Comparison of ENCODE assay signal across 22 cellular contexts in the genomic region with DNA sequence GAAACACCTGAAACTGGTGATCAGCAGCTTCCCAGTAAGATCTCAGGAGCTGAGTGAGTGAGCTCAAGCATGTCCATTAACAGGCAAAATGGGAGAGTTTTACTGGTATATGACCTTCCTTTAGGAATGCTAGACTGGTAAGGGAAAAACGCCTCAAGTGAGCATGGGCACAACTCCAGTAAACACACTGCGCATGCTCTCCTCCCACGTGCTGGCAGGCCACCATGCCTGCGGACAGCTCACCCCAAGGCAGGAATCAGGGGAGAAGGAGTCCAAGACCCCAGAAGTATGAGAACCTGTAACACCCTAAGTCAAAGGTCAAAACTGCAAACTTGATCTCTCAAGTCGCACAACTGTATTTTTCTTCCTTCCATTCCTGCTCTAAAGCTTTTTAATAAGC.
"Had no signal": no experiment of that assay in that cellular context is flagged by ENCODE, and none has a peak within 500 bp of the region (broad histone marks: within the 10 kb centered on the region; RNA-seq: fewer than 3 reads in every experiment).

No MANE protein-coding gene starts in this region.

- DNase-seq: activated CD4-positive, alpha-beta memory T cell treated with anti-CD3 and anti-CD28 coated beads, Interleukin-2, amount 10 ng/mL, durations not matched to agents 7 days and 5 days; activated CD4-positive, alpha-beta T cell treated with anti-CD3 and anti-CD28 coated beads, Interleukin-2, amount 10 ng/mL, durations not matched to agents 24 days and 14 days; activated CD8-positive, alpha-beta memory T cell treated with anti-CD3 and anti-CD28 coated beads, Interleukin-2, amount 10 ng/mL, durations not matched to agents 7 days and 5 days; activated gamma-delta T cell; activated naive CD4-positive, alpha-beta T cell treated with anti-CD3 and anti-CD28 coated beads, Interleukin-2, amount 50 U/mL, for 16 hours; activated naive CD8-positive, alpha-beta T cell treated with anti-CD3 and anti-CD28 coated beads, Interleukin-2, amount 50 U/mL, for 24 hours; activated T-cell treated with anti-CD3 and anti-CD28 coated beads for 4 hours; caudate nucleus; effector CD4-positive, alpha-beta T cell; heart left ventricle; mucosa of descending colon; naive B cell; retina; stimulated activated CD4-positive, alpha-beta T cell treated with anti-CD3 and anti-CD28 coated beads, Interleukin-12 subunit alpha, Interleukin-12 subunit beta, amount 100 ng/mL, for 4 hours; stimulated activated naive CD8-positive, alpha-beta T cell treated with anti-CD3 and anti-CD28 coated beads, Interleukin-15, amount 100 ng/mL, for 72 hours; tibial artery had no signal

- ATAC-seq: activated CD4-positive, CD25-positive, alpha-beta regulatory T cell treated with anti-CD3 and anti-CD28 coated beads, Interleukin-2, amount 50 U/mL, for 24 hours; activated CD8-positive, alpha-beta memory T cell treated with anti-CD3 and anti-CD28 coated beads, Interleukin-2, amount 10 ng/mL, durations not matched to agents 7 days and 5 days; activated naive CD8-positive, alpha-beta T cell treated with anti-CD3 and anti-CD28 coated beads, Interleukin-2, amount 50 U/mL, for 24 hours; mucosa of descending colon; stimulated activated naive CD8-positive, alpha-beta T cell treated with anti-CD3 and anti-CD28 coated beads, Interleukin-15, amount 100 ng/mL, for 72 hours had no signal

- H3K36me3 Mint-ChIP-seq: activated CD8-positive, alpha-beta memory T cell treated with anti-CD3 and anti-CD28 coated beads, Interleukin-2, amount 10 ng/mL, durations not matched to agents 7 days and 5 days; brain; memory B cell; naive B cell had no signal

- H3K9me3 Mint-ChIP-seq: activated CD4-positive, alpha-beta memory T cell treated with anti-CD3 and anti-CD28 coated beads, Interleukin-2, amount 10 ng/mL, durations not matched to agents 7 days and 5 days; activated CD4-positive, alpha-beta T cell treated with anti-CD3 and anti-CD28 coated beads, Interleukin-2, amount 10 ng/mL, durations not matched to agents 24 days and 14 days; activated naive CD8-positive, alpha-beta T cell treated with anti-CD3 and anti-CD28 coated beads, Interleukin-2, amount 50 U/mL, for 24 hours; dendritic cell treated with granulocyte-macrophage colony-stimulating factor and Interleukin-4, amounts not matched to agents 40 ng/mL and 50 ng/mL, for 4 days; stimulated activated naive CD8-positive, alpha-beta T cell treated with anti-CD3 and anti-CD28 coated beads, Interleukin-15, amount 100 ng/mL, for 72 hours had no signal

- H3K4me1 Mint-ChIP-seq: activated CD4-positive, alpha-beta memory T cell treated with anti-CD3 and anti-CD28 coated beads, Interleukin-2, amount 10 ng/mL, durations not matched to agents 7 days and 5 days; activated CD4-positive, alpha-beta T cell treated with anti-CD3 and anti-CD28 coated beads, Interleukin-2, amount 10 ng/mL, durations not matched to agents 24 days and 14 days; activated CD8-positive, alpha-beta memory T cell treated with anti-CD3 and anti-CD28 coated beads, Interleukin-2, amount 10 ng/mL, durations not matched to agents 7 days and 5 days; activated naive CD8-positive, alpha-beta T cell treated with anti-CD3 and anti-CD28 coated beads, Interleukin-2, amount 50 U/mL, for 24 hours; memory B cell; naive B cell; stimulated activated naive CD8-positive, alpha-beta T cell treated with anti-CD3 and anti-CD28 coated beads, Interleukin-15, amount 100 ng/mL, for 72 hours had no signal

- H3K27ac Mint-ChIP-seq: activated CD4-positive, alpha-beta memory T cell treated with anti-CD3 and anti-CD28 coated beads, Interleukin-2, amount 10 ng/mL, durations not matched to agents 7 days and 5 days; activated CD4-positive, alpha-beta T cell treated with anti-CD3 and anti-CD28 coated beads, Interleukin-2, amount 10 ng/mL, durations not matched to agents 24 days and 14 days; activated CD8-positive, alpha-beta memory T cell treated with anti-CD3 and anti-CD28 coated beads, Interleukin-2, amount 10 ng/mL, durations not matched to agents 7 days and 5 days; activated naive CD8-positive, alpha-beta T cell treated with anti-CD3 and anti-CD28 coated beads, Interleukin-2, amount 50 U/mL, for 24 hours; brain; dendritic cell treated with granulocyte-macrophage colony-stimulating factor and Interleukin-4, amounts not matched to agents 40 ng/mL and 50 ng/mL, for 4 days; memory B cell; naive B cell; stimulated activated naive CD8-positive, alpha-beta T cell treated with anti-CD3 and anti-CD28 coated beads, Interleukin-15, amount 100 ng/mL, for 72 hours had no signal

- H3K27ac ChIP-seq: neutrophil, parathyroid adenoma, tibial artery had no signal

- H3K27me3 Mint-ChIP-seq: activated CD4-positive, alpha-beta memory T cell treated with anti-CD3 and anti-CD28 coated beads, Interleukin-2, amount 10 ng/mL, durations not matched to agents 7 days and 5 days; activated CD4-positive, alpha-beta T cell treated with anti-CD3 and anti-CD28 coated beads, Interleukin-2, amount 10 ng/mL, durations not matched to agents 24 days and 14 days; activated CD8-positive, alpha-beta memory T cell treated with anti-CD3 and anti-CD28 coated beads, Interleukin-2, amount 10 ng/mL, durations not matched to agents 7 days and 5 days; activated naive CD8-positive, alpha-beta T cell treated with anti-CD3 and anti-CD28 coated beads, Interleukin-2, amount 50 U/mL, for 24 hours; dendritic cell treated with granulocyte-macrophage colony-stimulating factor and Interleukin-4, amounts not matched to agents 40 ng/mL and 50 ng/mL, for 4 days; memory B cell; stimulated activated naive CD8-positive, alpha-beta T cell treated with anti-CD3 and anti-CD28 coated beads, Interleukin-15, amount 100 ng/mL, for 72 hours had no signal

- H3K4me3 Mint-ChIP-seq: activated CD4-positive, alpha-beta memory T cell treated with anti-CD3 and anti-CD28 coated beads, Interleukin-2, amount 10 ng/mL, durations not matched to agents 7 days and 5 days; activated CD4-positive, alpha-beta T cell treated with anti-CD3 and anti-CD28 coated beads, Interleukin-2, amount 10 ng/mL, durations not matched to agents 24 days and 14 days; activated CD8-positive, alpha-beta memory T cell treated with anti-CD3 and anti-CD28 coated beads, Interleukin-2, amount 10 ng/mL, durations not matched to agents 7 days and 5 days; activated naive CD8-positive, alpha-beta T cell treated with anti-CD3 and anti-CD28 coated beads, Interleukin-2, amount 50 U/mL, for 24 hours; brain; dendritic cell treated with granulocyte-macrophage colony-stimulating factor and Interleukin-4, amounts not matched to agents 40 ng/mL and 50 ng/mL, for 4 days; memory B cell; naive B cell; stimulated activated naive CD8-positive, alpha-beta T cell treated with anti-CD3 and anti-CD28 coated beads, Interleukin-15, amount 100 ng/mL, for 72 hours had no signal
